In genomic region chr20:50413088-50413500, GRCh38 we compare ENCODE assay signal across 1 cellular context.
A peak's percentile ranks its signal among the peaks of the same experiment; 100 is the strongest.
TF ChIP-seq lines count a peak whose summit lies in the region.

No MANE protein-coding gene starts in this region.

TF ChIP-seq in HepG2, 621 proteins besides CTCF, POLR2A, EP300 and RAD21 (continued from another document and continues in another):
- TF ChIP-seq RNF219 (CRISPR knock-in tag; IDR thresholded peaks at IDR 0.05) (no peak), ZNF687 (CRISPR knock-in tag; IDR thresholded peaks at IDR 0.05) (no peak; the same call in 1 of the 2 replicates), ZBTB21 (CRISPR knock-in tag; IDR thresholded peaks at IDR 0.05) (no peak), FUBP1 (CRISPR knock-in tag; IDR thresholded peaks at IDR 0.05; ENCODE audit: borderline replicate concordance) (no peak), HMG20A (CRISPR knock-in tag; IDR thresholded peaks at IDR 0.05; ENCODE audit: borderline replicate concordance) (no peak), HNF1A (IDR thresholded peaks at IDR 0.05; ENCODE audit: low read depth) (no peak), HNF1A (CRISPR knock-in tag; IDR thresholded peaks at IDR 0.05; ENCODE audit: borderline replicate concordance) (peak; percentile 19; the same call in 1 of the 2 replicates), ZFP36 (IDR thresholded peaks at IDR 0.05; ENCODE audit: borderline replicate concordance, low read depth, low read length, partially characterized antibody) (no peak), ZFAT (CRISPR knock-in tag; conservative IDR thresholded peaks at IDR 0.05) (no peak), KMT2B (CRISPR knock-in tag; IDR thresholded peaks at IDR 0.05) (no peak), HOXA5 (CRISPR knock-in tag; IDR thresholded peaks at IDR 0.05) (no peak), ZSCAN12 (CRISPR knock-in tag; IDR thresholded peaks at IDR 0.05) (no peak), MAFK (conservative IDR thresholded peaks at IDR 0.05 in 1 of 2, IDR thresholded peaks at IDR 0.05 in 1 of 2; ENCODE audit: low read length in 2 of 2) (peak; percentile 44 to 45; a peak in 3 of 4 replicates), CENPBD1 (CRISPR knock-in tag; IDR thresholded peaks at IDR 0.05; ENCODE audit: borderline replicate concordance, low read depth) (no peak), CSRNP1 (CRISPR knock-in tag; IDR thresholded peaks at IDR 0.05) (no peak), ATF7 (IDR thresholded peaks at IDR 0.05) (no peak), ATF7 (CRISPR knock-in tag; IDR thresholded peaks at IDR 0.05) (no peak), ZNF256 (CRISPR knock-in tag; conservative IDR thresholded peaks at IDR 0.05) (no peak), SIN3A (IDR thresholded peaks at IDR 0.05; ENCODE audit: borderline replicate concordance, low read depth, low read length) (no peak), AHR (CRISPR knock-in tag; IDR thresholded peaks at IDR 0.05) (no peak), ZNF558 (CRISPR knock-in tag; IDR thresholded peaks at IDR 0.05; ENCODE audit: borderline replicate concordance) (no peak), ETV6 (CRISPR knock-in tag; conservative IDR thresholded peaks at IDR 0.05) (no peak), SALL2 (CRISPR knock-in tag; IDR thresholded peaks at IDR 0.05) (no peak), SIX4 (CRISPR knock-in tag; IDR thresholded peaks at IDR 0.05) (no peak), PCBP1 (IDR thresholded peaks at IDR 0.05; ENCODE audit: borderline replicate concordance, low read depth, low read length) (no peak), ZBTB38 (CRISPR knock-in tag; IDR thresholded peaks at IDR 0.05) (no peak), XRCC5 (optimal IDR thresholded peaks at IDR 0.05; ENCODE audit: low read length) (no peak), CBX5 (CRISPR knock-in tag; IDR thresholded peaks at IDR 0.05; ENCODE audit: borderline replicate concordance) (no peak), GZF1 (CRISPR knock-in tag; IDR thresholded peaks at IDR 0.05) (no peak), ELF3 (CRISPR knock-in tag; IDR thresholded peaks at IDR 0.05) (peak; percentile 66), POLR2AphosphoS2 (IDR thresholded peaks at IDR 0.05; ENCODE audit: low read depth, low read length) (no peak), MXD4 (CRISPR knock-in tag; IDR thresholded peaks at IDR 0.05) (no peak; the same call in 1 of the 2 replicates), NCOA2 (CRISPR knock-in tag; IDR thresholded peaks at IDR 0.05) (peak; percentile 69; the same call in 1 of the 2 replicates), BRCA1 (CRISPR knock-in tag; IDR thresholded peaks at IDR 0.05) (no peak), ZNF362 (CRISPR knock-in tag; IDR thresholded peaks at IDR 0.05; ENCODE audit: borderline replicate concordance) (no peak), ARNT2 (CRISPR knock-in tag; IDR thresholded peaks at IDR 0.05; ENCODE audit: low read depth) (0 out of 2 replicates have a peak, but pooled peaks have one; percentile 47), ZNF607 (CRISPR knock-in tag; IDR thresholded peaks at IDR 0.05; ENCODE audit: borderline replicate concordance) (no peak), CBX2 (IDR thresholded peaks at IDR 0.05; ENCODE audit: low read depth, low read length) (no peak), CBX2 (CRISPR knock-in tag; IDR thresholded peaks at IDR 0.05; ENCODE audit: low read depth) (no peak), MTA3 (CRISPR knock-in tag; IDR thresholded peaks at IDR 0.05) (no peak), CEBPB (IDR thresholded peaks at IDR 0.05; ENCODE audit: borderline replicate concordance, low read depth, low read length) (peak; percentile 83), RXRB (CRISPR knock-in tag; IDR thresholded peaks at IDR 0.05; ENCODE audit: borderline replicate concordance) (peak; percentile 80), ZNF513 (CRISPR knock-in tag; conservative IDR thresholded peaks at IDR 0.05) (no peak), FOXA3 (CRISPR knock-in tag; IDR thresholded peaks at IDR 0.05) (no peak), DBP (CRISPR knock-in tag; IDR thresholded peaks at IDR 0.05; ENCODE audit: not compliant biosample characterization) (no peak), ZNF775 (CRISPR knock-in tag; IDR thresholded peaks at IDR 0.05; ENCODE audit: borderline replicate concordance) (no peak), ZNF672 (CRISPR knock-in tag; IDR thresholded peaks at IDR 0.05) (no peak)
